In genomic region chr1:84853743-84854721, GRCh38 we compare ENCODE assay signal across 8 cellular contexts. TPM values are rescaled to one million over a fixed set of nuclear protein-coding genes. Genes with fewer than 3 reads are reported as not detected.
DNase-seq lines count a peak whose midpoint lies in the region; ATAC-seq lines count a peak whose summit lies in the region.

No MANE protein-coding gene starts in this region.

- ATAC-seq in left colon, result peak; percentile 98
- ATAC-seq in sciatic nerve, result no peak

- intact Hi-C loops in left colon (cut with DNase I, micrococcal nuclease), result no loop called here
- intact Hi-C loops in sciatic nerve (cut with DNase I), result no loop called here

- peak; percentile 41 for DNase-seq in NK-92 treated with Interleukin-12 subunit alpha and Interleukin-12 subunit beta, amount 100 ng/mL, for 24 hours (lab: John Stamatoyannopoulos, UW)
- DNase-seq in NK-92 (lab: John Stamatoyannopoulos, UW; ENCODE audit: unreplicated experiment) (no peak), HCEC 1CT (peak; percentile 88), LoVo (ENCODE audit: low spot score) (peak; percentile 58), left colon (no peak), sciatic nerve (ENCODE audit: low spot score) (no peak), NCI-H1930 (lab: John Stamatoyannopoulos, UW) (no peak)
- DNase-seq in activated gamma-delta T cell treated with anti-CD3 and anti-CD28 coated beads, Interleukin-2, amount 50 U/mL, for 16 hours (ENCODE audit: low read depth), result peak; percentile 21

RNA-seq across cellular contexts. Expression of gene LPAR3, which starts 39.0 kb away (rescaled TPM):
- total RNA-seq in left colon (1 to 10 TPM; 2.8 to 4.2 TPM), sciatic nerve (0.36 TPM)

Comparison
In these comparisons a context has a peak if more than half of its experiments do, and no peak if none do; other contexts are left out.
1. DNase-seq: peak in NK-92 treated with Interleukin-12 subunit alpha and Interleukin-12 subunit beta, amount 100 ng/mL, for 24 hours (single experiment), HCEC 1CT (single experiment), LoVo (single experiment) and activated gamma-delta T cell treated with anti-CD3 and anti-CD28 coated beads, Interleukin-2, amount 50 U/mL, for 16 hours (single experiment); none in NK-92 (single experiment), left colon (0 of 2), sciatic nerve (single experiment) and NCI-H1930 (0 of 2).